In genomic region chr6:57089265-57089664, GRCh38 we compare ENCODE assay signal across 8 cellular contexts. TPM values are rescaled to one million over a fixed set of nuclear protein-coding genes. Genes with fewer than 3 reads are reported as not detected.
DNase-seq lines count a peak whose midpoint lies in the region; ATAC-seq, FAIRE-seq and TF ChIP-seq lines count a peak whose summit lies in the region.

No MANE protein-coding gene starts in this region.

- DNase-seq in AG10803 (ENCODE audit: low read depth) (no peak), HTR-8/SVneo (ENCODE audit: insufficient read length, low spot score) (peak; percentile 19), mammary epithelial cell (peak; percentile 2), Kasumi-1 (lab: John Stamatoyannopoulos, UW) (no peak), RKO (ENCODE audit: low spot score) (no peak)

- intact Hi-C loops in mammary epithelial cell (cut with micrococcal nuclease): loop anchor here (1.0 kb wide), 1 partner anchor 134 kb away; the partner anchor contains the start of gene BEND6

- no peak for FAIRE-seq in HTR-8/SVneo (lab: Jason Lieb, UNC)

- WGBS in mammary epithelial cell (ENCODE audit: low coverage, missing lambda C conversion rate): 50% methylated on average over 3 of the region's 3 CpGs

- ATAC-seq in GM21529 (IDR thresholded peaks at IDR 0.05; ENCODE audit: unreplicated experiment): no peak
- ATAC-seq in HG03280 (IDR thresholded peaks at IDR 0.05; ENCODE audit: unreplicated experiment): no peak

- no peaks in the 10 kb centered on the region for H3K36me3 ChIP-seq in mammary epithelial cell (ENCODE audit: insufficient read depth, low read length)
- no peaks in the 10 kb centered on the region for H3K36me3 ChIP-seq in muscle layer of duodenum (ENCODE audit: control insufficient read depth in 1 of 2, insufficient read depth in 2 of 2, low read length in 2 of 2)

- dilution Hi-C loops in mammary epithelial cell (cut with HindIII; ENCODE audit: low sequenced_read_pairs): no loop called here

- H3K27me3 ChIP-seq in mammary epithelial cell (ENCODE audit: insufficient read depth, low read length) (no peaks in the 10 kb centered on the region), muscle layer of duodenum (ENCODE audit: low read depth, low read length) (no peaks in the 10 kb centered on the region)

- H3K9ac ChIP-seq in mammary epithelial cell (ENCODE audit: insufficient read depth, low read length): peak overlapping the region; percentile 32

- H3K79me2 ChIP-seq in mammary epithelial cell (ENCODE audit: insufficient read depth, low read length): peaks cover 32% of the 10 kb centered on the region

- H3K4me2 ChIP-seq in mammary epithelial cell (ENCODE audit: insufficient read depth, low read depth, low read length): peak overlapping the region; percentile 88

- TF ChIP-seq CTCF in AG10803 (conservative IDR thresholded peaks at IDR 0.05; ENCODE audit: low read length) (no peak), mammary epithelial cell (conservative IDR thresholded peaks at IDR 0.05 in 1 of 2, IDR thresholded peaks at IDR 0.05 in 1 of 2; ENCODE audit: extremely low read depth in 1 of 2, insufficient read depth in 1 of 2, low read depth in 1 of 2, low read length in 2 of 2) (no peak)

- BruUV-seq in mammary epithelial cell (replicated peaks; lab: Mats Ljungman, UMichigan): TSS peak; percentile 60

- in situ Hi-C loops in mammary epithelial cell (cut with MboI; ENCODE audit: low sequenced_read_pairs in 2 of 2): no loop called here

- peak overlapping the region; percentile 62 for H3K27ac ChIP-seq in mammary epithelial cell (ENCODE audit: insufficient read depth, low read depth, low read length)
- peak overlapping the region; percentile 33 for H3K27ac ChIP-seq in muscle layer of duodenum (ENCODE audit: low read length)

- H3K9me3 ChIP-seq in mammary epithelial cell (replicated peaks; ENCODE audit: insufficient read depth, low read length) (no peaks in the 10 kb centered on the region), muscle layer of duodenum (ENCODE audit: control insufficient read depth in 1 of 2, low read length in 2 of 2) (no peaks in the 10 kb centered on the region)

- H4K20me1 ChIP-seq in mammary epithelial cell (ENCODE audit: insufficient read depth, low read length): no peaks in the 10 kb centered on the region

- H3K4me1 ChIP-seq in mammary epithelial cell (ENCODE audit: insufficient read depth, low read length) (peaks cover 11% of the 10 kb centered on the region), muscle layer of duodenum (ENCODE audit: control insufficient read depth in 1 of 2, insufficient read depth in 2 of 2, low read length in 2 of 2) (peaks cover 17 to 31% of the 10 kb centered on the region in 2 donors)

- CTCF ChIA-PET in mammary epithelial cell (lab: Charles Lee; ENCODE audit: low non-redundant PET): interaction anchor here (0.6 to 0.7 kb wide), 2 partner anchors 185 to 186 kb away, joined by 3 to 8 read pairs; no protein-coding TSS in a partner anchor

- H3K4me3 ChIP-seq in AG10803 (ENCODE audit: low read length): peak overlapping the region; percentile 52
- peak overlapping the region; percentile 37 to 68 (median 66) for H3K4me3 ChIP-seq in mammary epithelial cell (replicated peaks in 1 of 3; ENCODE audit: insufficient read depth in 1 of 3, low read depth in 2 of 3, low read length in 3 of 3)
- peak overlapping the region; percentile 68 to 70 for H3K4me3 ChIP-seq in muscle layer of duodenum (ENCODE audit: low read depth in 1 of 2, low read length in 2 of 2)

- H2AFZ ChIP-seq in mammary epithelial cell (ENCODE audit: low read depth, low read length): peak overlapping the region; percentile 87

RNA-seq across cellular contexts. Expression of gene ZNF451, which starts 0.7 kb away (rescaled TPM):
- 10 to 100 TPM; 63.0 to 71.7 TPM for total RNA-seq in mammary epithelial cell
- 14.9 TPM for polyA plus RNA-seq in mammary epithelial cell
- polyA minus RNA-seq in mammary epithelial cell: 112 TPM

RNA-seq across cellular contexts. Expression of gene KIAA1586, which starts 42.8 kb away (rescaled TPM):
- total RNA-seq in mammary epithelial cell: 10 to 100 TPM; 12.3 to 14.4 TPM
- 2.8 TPM for polyA plus RNA-seq in mammary epithelial cell
- 3.8 TPM for polyA minus RNA-seq in mammary epithelial cell

Comparison
In these comparisons a context has a peak if more than half of its experiments do, and no peak if none do; other contexts are left out.
1. DNase-seq: peak in HTR-8/SVneo (single experiment) and mammary epithelial cell (single experiment); none in AG10803 (single experiment), Kasumi-1 (0 of 2) and RKO (single experiment).
2. Peak in every context shown above with its lines, with median percentiles within 50 percentile points of each other: H3K4me3 ChIP-seq.